ENCODE assay signal across 1 cellular context in genomic region chr4:141501931-141502330, GRCh38.
TF ChIP-seq lines count a peak whose summit lies in the region.

No MANE protein-coding gene starts in this region.

TF ChIP-seq in SK-N-SH treated with all-trans-retinoic acid at 6 μM for 48 hours, 23 proteins besides CTCF, POLR2A, EP300 and RAD21 (continued from another document):
- TF ChIP-seq PATZ1 (CRISPR knock-in tag; IDR thresholded peaks at IDR 0.05; ENCODE audit: borderline replicate concordance): no peak
